ENCODE assay signal across 2 cellular contexts in genomic region chr4:121112530-121112929, GRCh38.
TF ChIP-seq lines count a peak whose summit lies in the region.

No MANE protein-coding gene starts in this region.

TF ChIP-seq in HCT116, 20 proteins besides CTCF, POLR2A, EP300 and RAD21:
- TF ChIP-seq JUND (IDR thresholded peaks at IDR 0.05), result no peak

TF ChIP-seq in GM12878, 131 proteins besides CTCF, POLR2A, EP300 and RAD21:
- TF ChIP-seq SMC3 (IDR thresholded peaks at IDR 0.05; ENCODE audit: borderline replicate concordance, low read length), result peak; percentile 28; the same call in 1 of the 2 replicates
- no peak for TF ChIP-seq BCLAF1 (IDR thresholded peaks at IDR 0.05)
